Comparison of ENCODE assay signal across 28 cellular contexts in the genomic region with DNA sequence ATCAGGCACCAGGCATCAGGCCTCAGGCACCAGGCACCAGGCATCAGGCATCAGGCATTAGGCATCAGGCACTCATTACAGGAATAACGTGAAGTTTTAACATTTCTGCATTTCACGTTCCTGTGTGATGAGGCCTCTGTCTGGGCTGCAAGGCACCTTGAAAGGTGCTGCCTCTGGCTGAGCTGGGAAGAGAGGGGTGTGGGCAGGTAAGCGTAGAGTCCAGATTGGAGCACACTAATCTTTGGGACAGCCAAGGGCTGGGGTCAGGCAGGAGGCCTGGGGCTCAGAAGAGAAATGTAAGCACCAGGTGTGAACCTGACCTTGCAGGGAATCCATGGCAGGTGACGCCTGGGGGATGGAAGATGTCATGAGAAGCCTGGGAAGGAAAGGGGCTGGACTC. TPM values are rescaled to one million over a fixed set of nuclear protein-coding genes. Genes with fewer than 3 reads are reported as not detected.
"Had no signal": no experiment of that assay in that cellular context is flagged by ENCODE, and none has a peak within 500 bp of the region (broad histone marks: within the 10 kb centered on the region; RNA-seq: fewer than 3 reads in every experiment).

No MANE protein-coding gene starts in this region.

- DNase-seq: activated CD4-positive, alpha-beta T cell treated with anti-CD3 and anti-CD28 coated beads for 48 hours; activated CD4-positive, alpha-beta T cell treated with anti-CD3 and anti-CD28 coated beads, Interleukin-2, amount 50 U/mL, for 48 hours; activated CD8-positive, alpha-beta memory T cell treated with anti-CD3 and anti-CD28 coated beads, Interleukin-2, amount 50 U/mL, for 4 hours; activated effector memory CD4-positive, alpha-beta T cell treated with anti-CD3 and anti-CD28 coated beads, Interleukin-2, amount 50 U/mL, for 16 hours; activated naive CD4-positive, alpha-beta T cell treated with anti-CD3 and anti-CD28 coated beads for 36 hours; activated naive CD8-positive, alpha-beta T cell treated with anti-CD3 and anti-CD28 coated beads for 36 hours; activated T-cell treated with anti-CD3 and anti-CD28 coated beads, Interleukin-2, amount 50 U/mL, for 1 hour; adrenal gland; brain microvascular endothelial cell; cortex of kidney; effector memory CD8-positive, alpha-beta T cell; left lung; naive B cell; nephron progenitor cell; ovary; right lobe of liver; stimulated activated CD4-positive, alpha-beta T cell treated with anti-CD3 and anti-CD28 coated beads, Interleukin-12 subunit alpha, Interleukin-12 subunit beta, amount 100 ng/mL, for 4 hours; stimulated activated CD4-positive, alpha-beta T cell treated with anti-CD3 and anti-CD28 coated beads, Interleukin-4, amount 100 ng/mL, for 1 hour; upper lobe of right lung had no signal

- ATAC-seq: activated CD4-positive, CD25-positive, alpha-beta regulatory T cell treated with anti-CD3 and anti-CD28 coated beads, Interleukin-2, amount 50 U/mL, for 24 hours; effector memory CD8-positive, alpha-beta T cell; gastroesophageal sphincter; left lung; right lobe of liver; upper lobe of right lung had no signal

- H3K4me2 ChIP-seq: hepatocyte had no signal

- H3K4me1 ChIP-seq: ascending aorta, gastroesophageal sphincter, left lung, right lobe of liver, upper lobe of right lung had no signal

- H3K27ac ChIP-seq: adrenal gland, ascending aorta, brain microvascular endothelial cell, gastroesophageal sphincter, hepatocyte, left lung, neutrophil, ovary, right lobe of liver, skin epidermis, upper lobe of right lung, VCaP had no signal

- H3K79me2 ChIP-seq: hepatocyte had no signal

- H3K27me3 ChIP-seq: adrenal gland, ascending aorta, brain microvascular endothelial cell, hepatocyte, left lung, neutrophil, ovary, right lobe of liver, upper lobe of right lung had no signal

- H3K4me3 ChIP-seq: adrenal gland, ascending aorta, gastroesophageal sphincter, hepatocyte, left lung, lung, ovary, right lobe of liver, skin epidermis, upper lobe of right lung had no signal

- H3K36me3 ChIP-seq: adrenal gland, ascending aorta, brain microvascular endothelial cell, gastroesophageal sphincter, left lung, neutrophil, ovary, right lobe of liver, upper lobe of right lung had no signal

- H3K9me3 ChIP-seq: adrenal gland, ascending aorta, gastroesophageal sphincter, left lung, neutrophil, ovary, right lobe of liver, upper lobe of right lung had no signal

- H2AFZ ChIP-seq: hepatocyte had no signal

RNA-seq across cellular contexts. Expression of a gene that starts 25.3 kb away (rescaled TPM):
- polyA plus RNA-seq: endothelial cell of umbilical vein, hepatocyte had no signal
